Comparison of ENCODE assay signal across 22 cellular contexts in genomic region chr15:91184441-91184840, GRCh38.
"Had no signal": no experiment of that assay in that cellular context is flagged by ENCODE, and none has a peak within 500 bp of the region (broad histone marks: within the 10 kb centered on the region; RNA-seq: fewer than 3 reads in every experiment).

No MANE protein-coding gene starts in this region.

- FAIRE-seq: endothelial cell of umbilical vein, frontal cortex, islet of Langerhans, keratinocyte had no signal

- H3K9me3 ChIP-seq: esophagus muscularis mucosa, gastroesophageal sphincter, heart left ventricle, left lung, lower lobe of right lung, mucosa of descending colon had no signal

- H3K27ac ChIP-seq: coronary artery, esophagus muscularis mucosa, foreskin keratinocyte, gastroesophageal sphincter, heart left ventricle, left lung, lower lobe of right lung had no signal

- H3K27me3 ChIP-seq: dorsolateral prefrontal cortex, foreskin keratinocyte had no signal

- H3K4me1 ChIP-seq: esophagus muscularis mucosa, foreskin keratinocyte, gastroesophageal sphincter, heart left ventricle, left lung, lower lobe of right lung had no signal

- H3K36me3 ChIP-seq: esophagus muscularis mucosa, gastroesophageal sphincter, heart left ventricle, left lung, lower lobe of right lung had no signal

- H3K4me3 ChIP-seq: coronary artery, dorsolateral prefrontal cortex, esophagus muscularis mucosa, gastroesophageal sphincter, heart left ventricle, left lung, lower lobe of right lung, mucosa of descending colon had no signal

- ATAC-seq: foreskin keratinocyte; gastroesophageal sphincter; heart left ventricle; left cardiac atrium; left lung; left ventricle myocardium superior; lower lobe of right lung; mucosa of descending colon; naive thymus-derived CD8-positive, alpha-beta T cell had no signal

- DNase-seq: dermis blood vessel endothelial cell; dorsolateral prefrontal cortex; effector CD4-positive, alpha-beta T cell; effector memory CD4-positive, alpha-beta T cell; foreskin keratinocyte; heart left ventricle; hippocampal formation; left cardiac atrium; left lung; left ventricle myocardium superior; lower lobe of right lung; mesenchymal stem cell; mucosa of descending colon; naive B cell; naive thymus-derived CD8-positive, alpha-beta T cell had no signal
